14 cellular contexts compared by ENCODE assay signal in the genomic region with DNA sequence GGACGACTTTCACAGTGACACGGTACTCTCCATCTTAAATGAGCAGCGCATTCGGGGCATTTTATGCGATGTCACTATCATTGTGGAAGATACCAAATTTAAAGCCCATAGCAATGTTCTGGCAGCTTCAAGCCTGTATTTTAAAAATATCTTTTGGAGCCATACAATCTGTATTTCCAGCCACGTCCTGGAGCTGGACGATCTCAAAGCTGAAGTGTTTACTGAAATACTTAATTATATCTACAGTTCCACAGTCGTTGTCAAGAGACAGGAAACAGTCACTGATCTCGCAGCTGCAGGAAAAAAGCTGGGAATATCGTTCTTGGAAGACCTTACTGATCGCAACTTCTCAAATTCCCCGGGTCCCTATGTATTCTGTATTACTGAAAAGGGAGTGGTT. TPM values are rescaled to one million over a fixed set of nuclear protein-coding genes. Genes with fewer than 3 reads are reported as not detected.
A peak's percentile ranks its signal among the peaks of the same experiment; 100 is the strongest.
DNase-seq lines count a peak whose midpoint lies in the region; ATAC-seq and TF ChIP-seq lines count a peak whose summit lies in the region.
"Had no signal": no experiment of that assay in that cellular context is flagged by ENCODE, and none has a peak within 500 bp of the region (broad histone marks: within the 10 kb centered on the region; RNA-seq: fewer than 3 reads in every experiment).

No MANE protein-coding gene starts in this region.

- WGBS in GM23248 (ENCODE audit: low coverage in 1 of 2, low lambda C conversion rate in 2 of 2, missing lambda C conversion rate in 2 of 2), 2 experiments, result 87 to 89% methylated on average over 12 of the region's 12 CpGs

- H3K27me3 ChIP-seq in GM23248 (replicated peaks; ENCODE audit: insufficient read depth) (no peaks in the 10 kb centered on the region), brain microvascular endothelial cell (replicated peaks) (no peaks in the 10 kb centered on the region), right atrium auricular region (no peaks in the 10 kb centered on the region), skeletal muscle tissue (ENCODE audit: control insufficient read depth in 3 of 3, insufficient read depth in 3 of 3, low read length in 3 of 3) (no peaks in the 10 kb centered on the region), BE2C (no peaks in the 10 kb centered on the region)

- ATAC-seq in HG03342 (IDR thresholded peaks at IDR 0.05; ENCODE audit: unreplicated experiment), result no peak
- no peak for ATAC-seq in GM21786 (IDR thresholded peaks at IDR 0.05; ENCODE audit: unreplicated experiment)
- ATAC-seq: activated T-helper 17 cell treated with anti-CD3 and anti-CD28 coated beads, Interleukin-2, amount 50 U/mL, for 72 hours had no signal

- H3K9me3 ChIP-seq in GM23248 (ENCODE audit: low read depth), result no peaks in the 10 kb centered on the region
- H3K9me3 ChIP-seq in right atrium auricular region, result no peaks in the 10 kb centered on the region
- no peaks in the 10 kb centered on the region for H3K9me3 ChIP-seq in skeletal muscle tissue (ENCODE audit: control insufficient read depth in 3 of 3, low read length in 3 of 3)
- H3K9me3 ChIP-seq in BE2C, result no peaks in the 10 kb centered on the region

- H3K36me3 ChIP-seq in GM23248 (ENCODE audit: low read depth), result peaks cover 72% of the 10 kb centered on the region
- peaks cover 55% of the 10 kb centered on the region for H3K36me3 ChIP-seq in brain microvascular endothelial cell (replicated peaks)
- H3K36me3 ChIP-seq in right atrium auricular region, result peaks cover 62% of the 10 kb centered on the region
- peaks cover 30 to 43% (median 38%) of the 10 kb centered on the region in 3 donors for H3K36me3 ChIP-seq in skeletal muscle tissue (ENCODE audit: control insufficient read depth in 3 of 3, insufficient read depth in 3 of 3, low read length in 3 of 3)
- H3K36me3 ChIP-seq in BE2C, result peaks cover 31% of the 10 kb centered on the region

- H3K9ac ChIP-seq in GM23248 (peak overlapping the region; percentile 33; the same call in 1 of the 2 replicates), skeletal muscle tissue (ENCODE audit: low read depth in 1 of 3, low read length in 3 of 3) (no peak overlapping the region)

- in situ Hi-C loops in GM23248 (cut with MboI) (no loop called here), brain microvascular endothelial cell (cut with HindIII; ENCODE audit: low pct_ligation_motif_present, low sequenced_read_pairs) (no loop called here)

- no peak overlapping the region; the same call in 1 of the 2 replicates for H3K4me3 ChIP-seq in GM23248
- H3K4me3 ChIP-seq in brain microvascular endothelial cell (ENCODE audit: low read depth, low read length), result no peak overlapping the region
- H3K4me3 ChIP-seq in right atrium auricular region, result no peak overlapping the region
- H3K4me3 ChIP-seq in skeletal muscle tissue (ENCODE audit: low read length in 3 of 3), result no peak overlapping the region
- no peak overlapping the region for H3K4me3 ChIP-seq in BE2C (ENCODE audit: low read depth, low read length)

- no peaks in the 10 kb centered on the region for H4K20me1 ChIP-seq in GM23248 (ENCODE audit: insufficient read depth)

- TF ChIP-seq CTCF in brain microvascular endothelial cell (IDR thresholded peaks at IDR 0.05; ENCODE audit: low read depth, low read length, missing control alignments), result no peak
- TF ChIP-seq CTCF in right atrium auricular region (IDR thresholded peaks at IDR 0.05), result no peak
- TF ChIP-seq CTCF in BE2C (IDR thresholded peaks at IDR 0.05; ENCODE audit: low read depth, low read length), result no peak

- no peak overlapping the region for H2AFZ ChIP-seq in GM23248

- H3K9me2 ChIP-seq in GM23248 (ENCODE audit: insufficient read depth), result no peaks in the 10 kb centered on the region

- H3K4me1 ChIP-seq in GM23248 (ENCODE audit: insufficient read depth) (peaks cover 18% of the 10 kb centered on the region), right atrium auricular region (peaks cover 0 to 52% of the 10 kb centered on the region in 2 donors), skeletal muscle tissue (ENCODE audit: control insufficient read depth in 3 of 3, insufficient read depth in 3 of 3, low read length in 3 of 3) (peaks cover 2 to 5% (median 5%) of the 10 kb centered on the region in 3 donors), BE2C (peaks cover 9% of the 10 kb centered on the region)

- peaks cover 89% of the 10 kb centered on the region for H3F3A ChIP-seq in GM23248 (ENCODE audit: insufficient read depth)

- H3K4me2 ChIP-seq in GM23248 (ENCODE audit: unreplicated experiment), result peak overlapping the region; percentile 44

- H3K27ac ChIP-seq in GM23248, result peak overlapping the region; percentile 53
- H3K27ac ChIP-seq in brain microvascular endothelial cell, result peak overlapping the region; percentile 85
- H3K27ac ChIP-seq in right atrium auricular region, result peak overlapping the region; percentile 76 to 77
- peak overlapping the region; percentile 70 for H3K27ac ChIP-seq in skeletal muscle tissue (ENCODE audit: low read depth, low read length)

- DNase-seq in GM23248 (no peak), brain microvascular endothelial cell (no peak), right atrium auricular region (ENCODE audit: low spot score) (no peak), BE2C (no peak)
- DNase-seq in stimulated activated CD4-positive, alpha-beta T cell treated with anti-CD3 and anti-CD28 coated beads, Interleukin-4, amount 100 ng/mL, for 24 hours, result no peak
- DNase-seq: activated CD4-positive, CD25-positive, alpha-beta regulatory T cell treated with anti-CD3 and anti-CD28 coated beads, Interleukin-2, amount 50 U/mL, for 72 hours; CD4-positive, CD25-positive, alpha-beta regulatory T cell; central memory CD4-positive, alpha-beta T cell; NCI-H146; T-cell had no signal

- peaks cover 90% of the 10 kb centered on the region for H3K79me2 ChIP-seq in GM23248 (ENCODE audit: insufficient read depth)

RNA-seq across cellular contexts. Expression of gene RASA2, which starts 44.4 kb away (rescaled TPM):
- total RNA-seq in GM23248 (2014; rRNA removed; shearing (Covaris generic)), result 18.8 and 21.0 TPM in 2 replicates
- polyA plus RNA-seq in GM23248 (2016; fragmentation: Nextera tagmentation; extraction: Ambion mirVana), result 12.4 and 16.9 TPM in 2 replicates
- total RNA-seq in right atrium auricular region (1 to 10 TPM; 3.3 to 5.1 TPM), skeletal muscle tissue (9.9 TPM)
- polyA plus RNA-seq in BE2C (2012; ENCODE audit: insufficient read depth, insufficient read length, low read depth), result 2.1 TPM
